Comparison of ENCODE assay signal across 21 cellular contexts in genomic region chr1:201420608-201421002, GRCh38. TPM values are rescaled to one million over a fixed set of nuclear protein-coding genes. Genes with fewer than 3 reads are reported as not detected.
DNase-seq lines count a peak whose midpoint lies in the region; ATAC-seq, FAIRE-seq and TF ChIP-seq lines count a peak whose summit lies in the region.
"Had no signal": no experiment of that assay in that cellular context is flagged by ENCODE, and none has a peak within 500 bp of the region (broad histone marks: within the 10 kb centered on the region; RNA-seq: fewer than 3 reads in every experiment).

No MANE protein-coding gene starts in this region.

- H2BK12ac ChIP-seq in H9 (ENCODE audit: insufficient read length, low read depth, low read length), result no peak overlapping the region
- no peak overlapping the region for H2BK12ac ChIP-seq in mesenchymal stem cell (ENCODE audit: low read length in 2 of 2)

- no peak for ATAC-seq in GM12878
- no peak for ATAC-seq in gastrocnemius medialis
- ATAC-seq in naive thymus-derived CD4-positive, alpha-beta T cell, result no peak
- ATAC-seq in HG02588 (IDR thresholded peaks at IDR 0.05; ENCODE audit: unreplicated experiment), result no peak
- ATAC-seq in GM21360 (IDR thresholded peaks at IDR 0.05; ENCODE audit: unreplicated experiment), result no peak
- ATAC-seq: HCT116, PC-3 had no signal

- no peak overlapping the region for H4K5ac ChIP-seq in H9 (ENCODE audit: insufficient read length, low read depth, low read length)

- no peak overlapping the region for H3K23ac ChIP-seq in H9 (ENCODE audit: insufficient read length, low read depth, low read length)
- H3K23ac ChIP-seq in mesenchymal stem cell (ENCODE audit: low read length in 2 of 2), result no peak overlapping the region

- BruUV-seq in GM12878 (replicated peaks; lab: Mats Ljungman, UMichigan), result no TSS peak

- TF ChIP-seq CTCF in H9 (conservative IDR thresholded peaks at IDR 0.05), result no peak
- no peak for TF ChIP-seq CTCF in GM12878 (IDR thresholded peaks at IDR 0.05 in 2 of 3, conservative IDR thresholded peaks at IDR 0.05 in 1 of 3; ENCODE audit: control insufficient read depth in 2 of 3, extremely low read depth in 1 of 3, insufficient read depth in 1 of 3, low read depth in 3 of 3, low read length in 3 of 3)
- no peak for TF ChIP-seq CTCF in gastrocnemius medialis (IDR thresholded peaks at IDR 0.05 in 4 of 5, conservative IDR thresholded peaks at IDR 0.05 in 1 of 5)

- H3K4me2 ChIP-seq in H9 (ENCODE audit: insufficient read depth, insufficient read length, low read length) (no peak overlapping the region), GM12878 (ENCODE audit: control insufficient read depth, insufficient read depth) (no peak overlapping the region), mesenchymal stem cell (ENCODE audit: low read length, poor library complexity, severe bottlenecking) (no peak overlapping the region)

- H3K4me3 ChIP-seq in GM12878, result no peak overlapping the region
- no peak overlapping the region for H3K4me3 ChIP-seq in mesenchymal stem cell (ENCODE audit: insufficient read depth in 1 of 2, low read depth in 1 of 2, low read length in 2 of 2)
- peak overlapping the region in 2 of 4 donors; percentile 11 to 37 for H3K4me3 ChIP-seq in gastrocnemius medialis
- no peak overlapping the region for H3K4me3 ChIP-seq in naive thymus-derived CD4-positive, alpha-beta T cell (ENCODE audit: low read length)

- TF ChIP-seq EP300 in GM12878 (IDR thresholded peaks at IDR 0.05; ENCODE audit: borderline replicate concordance in 1 of 2, control insufficient read depth in 1 of 2, low read depth in 2 of 2, low read length in 2 of 2), result no peak

- H3K4me1 ChIP-seq in H9 (ENCODE audit: insufficient read depth, low read length) (no peaks in the 10 kb centered on the region), GM12878 (ENCODE audit: control insufficient read depth, insufficient read depth, low read length) (peaks cover 8% of the 10 kb centered on the region), mesenchymal stem cell (ENCODE audit: control insufficient read depth, insufficient read depth, low read depth, low read length) (peaks cover 32% of the 10 kb centered on the region), gastrocnemius medialis (peaks cover 55 to 59% of the 10 kb centered on the region in 2 donors)
- no peaks in the 10 kb centered on the region for H3K4me1 ChIP-seq in naive thymus-derived CD4-positive, alpha-beta T cell (ENCODE audit: control insufficient read depth in 2 of 2, insufficient read depth in 2 of 2, low read length in 2 of 2)

- in situ Hi-C loops in GM12878 (cut with MboI) (no loop called here), gastrocnemius medialis (cut with MboI; ENCODE audit: low sequenced_read_pairs in 4 of 4) (no loop called here)

- H3K14ac ChIP-seq in H9 (ENCODE audit: insufficient read depth, low read length) (peak overlapping the region; percentile 66; the same call in 1 of the 2 replicates), mesenchymal stem cell (ENCODE audit: low read length in 2 of 2) (no peak overlapping the region)

- H3K4me3 Mint-ChIP-seq in H9, result no peak overlapping the region
- no peak overlapping the region for H3K4me3 Mint-ChIP-seq in naive thymus-derived CD4-positive, alpha-beta T cell

- no peak overlapping the region for H3K4ac ChIP-seq in H9 (ENCODE audit: low read depth, low read length)
- H3K4ac ChIP-seq in mesenchymal stem cell (ENCODE audit: low read depth in 1 of 2, low read length in 2 of 2), result no peak overlapping the region

- H3K9ac ChIP-seq in H9 (ENCODE audit: extremely low read depth, insufficient read length, low read length) (no peak overlapping the region), GM12878 (ENCODE audit: control insufficient read depth, insufficient read depth, low read length) (no peak overlapping the region), mesenchymal stem cell (ENCODE audit: low read length) (no peak overlapping the region)

- no peak overlapping the region for H3T11ph ChIP-seq in H9 (ENCODE audit: low read length)

- H3K27me3 ChIP-seq in H9 (ENCODE audit: insufficient read depth, low read length), result no peaks in the 10 kb centered on the region
- no peaks in the 10 kb centered on the region; a peak in 2 of 4 replicates for H3K27me3 ChIP-seq in GM12878 (replicated peaks in 1 of 2; ENCODE audit: control insufficient read depth in 2 of 2, insufficient read depth in 2 of 2, low read length in 1 of 2)
- peaks cover 0 to 64% of the 10 kb centered on the region in 2 experiments for H3K27me3 ChIP-seq in mesenchymal stem cell (ENCODE audit: control insufficient read depth in 1 of 2, insufficient read depth in 1 of 2, low read length in 2 of 2)
- H3K27me3 ChIP-seq in gastrocnemius medialis, result no peaks in the 10 kb centered on the region
- H3K27me3 ChIP-seq in naive thymus-derived CD4-positive, alpha-beta T cell (ENCODE audit: control insufficient read depth in 2 of 2, insufficient read depth in 2 of 2, low read length in 2 of 2), result no peaks in the 10 kb centered on the region

- no peak for DNase-seq in H9
- no peak for DNase-seq in GM12878 (ENCODE audit: low read depth, low spot score)
- no peak for DNase-seq in mesenchymal stem cell
- peak in 1 of 2 donors; percentile 21 for DNase-seq in gastrocnemius medialis
- DNase-seq in NCI-H510A treated with DMSO at 0.1 percent for 48 hours (lab: John Stamatoyannopoulos, UW), result no peak
- DNase-seq in naive thymus-derived CD4-positive, alpha-beta T cell, result no peak
- DNase-seq: DMS153, NCI-H1417, NCI-H2029, NCI-H2171, NCI-H446 treated with DMSO at 0.1 percent for 48 hours, NCI-H748 treated with DMSO at 0.1 percent for 48 hours, PC-3 had no signal

- H2BK20ac ChIP-seq in H9 (ENCODE audit: low read depth, low read length, poor library complexity, severe bottlenecking), result no peak overlapping the region

- H3K4me1 Mint-ChIP-seq in H9, result peaks cover 13 to 23% of the 10 kb centered on the region in 2 experiments
- no peaks in the 10 kb centered on the region for H3K4me1 Mint-ChIP-seq in naive thymus-derived CD4-positive, alpha-beta T cell

- peak overlapping the region in 1 of 3 experiments; percentile 35; a peak in 2 of 7 replicates for H3K27ac Mint-ChIP-seq in H9
- H3K27ac Mint-ChIP-seq in naive thymus-derived CD4-positive, alpha-beta T cell, result no peak overlapping the region

- FAIRE-seq in GM12878 (lab: Jason Lieb, UNC), result no peak
- FAIRE-seq: GM19239 had no signal

- H4K91ac ChIP-seq in H9 (ENCODE audit: insufficient read length, low read depth, low read length) (no peak overlapping the region), mesenchymal stem cell (ENCODE audit: low read length) (no peak overlapping the region)

- H3K9me3 Mint-ChIP-seq in H9, result peaks cover 0 to 5% of the 10 kb centered on the region in 2 experiments; a peak in 2 of 5 replicates
- H3K9me3 Mint-ChIP-seq in naive thymus-derived CD4-positive, alpha-beta T cell, result peaks cover 0 to 2% (median 0%) of the 10 kb centered on the region in 11 donors

- H3K18ac ChIP-seq in H9 (ENCODE audit: insufficient read length, low read depth, low read length) (peak overlapping the region; percentile 10), mesenchymal stem cell (ENCODE audit: low read depth in 1 of 2, low read length in 2 of 2) (no peak overlapping the region)

- no peak overlapping the region for H2BK5ac ChIP-seq in H9 (ENCODE audit: insufficient read length, low read length)
- no peak overlapping the region for H2BK5ac ChIP-seq in mesenchymal stem cell (ENCODE audit: low read depth, low read length, poor library complexity, severe bottlenecking)

- no peak overlapping the region for H2BK120ac ChIP-seq in H9 (ENCODE audit: low read depth, low read length, poor library complexity, severe bottlenecking)
- no peak overlapping the region for H2BK120ac ChIP-seq in mesenchymal stem cell (ENCODE audit: low read depth, low read length)

- no peaks in the 10 kb centered on the region for H3K79me1 ChIP-seq in H9 (ENCODE audit: insufficient read depth, low read depth, low read length, poor library complexity, severe bottlenecking)
- H3K79me1 ChIP-seq in mesenchymal stem cell (replicated peaks; ENCODE audit: low read length, poor library complexity, severe bottlenecking), result no peaks in the 10 kb centered on the region

- no peak for TF ChIP-seq POLR2A in GM12878 (IDR thresholded peaks at IDR 0.05; ENCODE audit: low read depth, low read length)
- no peak for TF ChIP-seq POLR2A in gastrocnemius medialis (IDR thresholded peaks at IDR 0.05)

- no peaks in the 10 kb centered on the region for H3K36me3 ChIP-seq in GM12878 (ENCODE audit: control insufficient read depth in 2 of 2, insufficient read depth in 2 of 2, low read length in 1 of 2)
- H3K36me3 ChIP-seq in mesenchymal stem cell (ENCODE audit: control insufficient read depth in 1 of 2, insufficient read depth in 2 of 2, low read depth in 1 of 2, low read length in 2 of 2), result no peaks in the 10 kb centered on the region
- H3K36me3 ChIP-seq in gastrocnemius medialis, result no peaks in the 10 kb centered on the region
- no peaks in the 10 kb centered on the region for H3K36me3 ChIP-seq in naive thymus-derived CD4-positive, alpha-beta T cell (ENCODE audit: control insufficient read depth in 2 of 3, insufficient read depth in 3 of 3, low read length in 3 of 3)

- H4K8ac ChIP-seq in H9 (replicated peaks; ENCODE audit: insufficient read length, low read depth, low read length) (no peak overlapping the region), mesenchymal stem cell (ENCODE audit: low read length) (no peak overlapping the region)

- no peak overlapping the region for H3K56ac ChIP-seq in H9 (ENCODE audit: insufficient read length, low read depth, low read length)

- CTCF ChIA-PET in GM12878 (lab: Yijun Ruan, JAX), result interaction anchor here (0.6 to 5.0 kb wide), 10 partner anchors 10 to 1108 kb away, joined by 3 to 25 read pairs (median 6); no protein-coding TSS in a partner anchor
- CTCF ChIA-PET in naive thymus-derived CD4-positive, alpha-beta T cell (lab: Charles Lee), result no interaction called here

- no peaks in the 10 kb centered on the region; the same call in none of the 2 replicates for H3K27me3 Mint-ChIP-seq in H9 (ENCODE audit: low read depth)
- H3K27me3 Mint-ChIP-seq in naive thymus-derived CD4-positive, alpha-beta T cell, result peaks cover 0 to 15% (median 5%) of the 10 kb centered on the region in 5 donors

- no peak overlapping the region for H2AFZ ChIP-seq in H9 (ENCODE audit: low read length)
- no peak overlapping the region for H2AFZ ChIP-seq in GM12878 (ENCODE audit: control insufficient read depth, low read depth, low read length)
- no peak overlapping the region for H2AFZ ChIP-seq in mesenchymal stem cell (ENCODE audit: low read depth, low read length)

- H3K27ac ChIP-seq in H9 (ENCODE audit: insufficient read length, low read depth, low read length), result no peak overlapping the region
- H3K27ac ChIP-seq in GM12878 (ENCODE audit: control insufficient read depth, insufficient read depth), result no peak overlapping the region
- no peak overlapping the region for H3K27ac ChIP-seq in mesenchymal stem cell (ENCODE audit: low read length, poor library complexity, severe bottlenecking)
- peak overlapping the region; percentile 93 for H3K27ac ChIP-seq in gastrocnemius medialis
- no peak overlapping the region for H3K27ac ChIP-seq in naive thymus-derived CD4-positive, alpha-beta T cell (ENCODE audit: low read depth, low read length)
- H3K27ac ChIP-seq: C4-2B, RWPE1 had no signal

- H3K9me3 ChIP-seq in H9 (ENCODE audit: control insufficient read depth, low read depth, low read length) (no peaks in the 10 kb centered on the region), GM12878 (replicated peaks; ENCODE audit: control insufficient read depth, insufficient read depth, low read length) (no peaks in the 10 kb centered on the region; the same call in 2 of the 3 replicates), mesenchymal stem cell (ENCODE audit: control insufficient read depth, low read length) (peaks cover 9% of the 10 kb centered on the region), gastrocnemius medialis (no peaks in the 10 kb centered on the region)
- H3K9me3 ChIP-seq in naive thymus-derived CD4-positive, alpha-beta T cell (ENCODE audit: control insufficient read depth in 2 of 3, low read length in 3 of 3), result no peaks in the 10 kb centered on the region

- RAD21 ChIA-PET in GM12878 (lab: Charles Lee; ENCODE audit: unreplicated experiment), result interaction anchor here (1.2 to 3.0 kb wide), 5 partner anchors 15 to 70 kb away, joined by 4 to 17 read pairs (median 7); no protein-coding TSS in a partner anchor

- H3K23me2 ChIP-seq in H9 (ENCODE audit: insufficient read length, low read depth, low read length, poor library complexity, severe bottlenecking), result no peaks in the 10 kb centered on the region

- no peaks in the 10 kb centered on the region for H3K79me2 ChIP-seq in H9 (ENCODE audit: insufficient read depth, low read length)
- H3K79me2 ChIP-seq in GM12878 (ENCODE audit: control insufficient read depth, insufficient read depth, low read length), result no peaks in the 10 kb centered on the region

- H4K20me1 ChIP-seq in H9 (ENCODE audit: control insufficient read depth, insufficient read depth, insufficient read length) (no peaks in the 10 kb centered on the region), GM12878 (ENCODE audit: control insufficient read depth, insufficient read depth) (no peaks in the 10 kb centered on the region)

- POLR2A ChIA-PET in GM12878 (lab: Charles Lee), result interaction anchor here (0.5 to 1.3 kb wide), 3 partner anchors 18 to 35 kb away, joined by 3 to 4 read pairs (median 3); no protein-coding TSS in a partner anchor
- POLR2A ChIA-PET in naive thymus-derived CD4-positive, alpha-beta T cell (lab: Charles Lee), result no interaction called here

- SMC1A ChIA-PET in GM12878 (lab: Charles Lee; ENCODE audit: uncharacterized antibody, unreplicated experiment), result interaction anchor here (0.9 to 3.0 kb wide), 5 partner anchors 14 to 71 kb away, joined by 3 to 16 read pairs (median 8); no protein-coding TSS in a partner anchor

- intact Hi-C loops in GM12878 (cut with micrococcal nuclease; ENCODE audit: unreplicated experiment) (no loop called here), gastrocnemius medialis (cut with DNase I; ENCODE audit: low total_unique reads) (loop anchor here (5.0 kb wide), 1 partner anchor 248 kb away; no protein-coding TSS in a partner anchor)
- intact Hi-C loops in naive thymus-derived CD4-positive, alpha-beta T cell (cut with micrococcal nuclease), result no loop called here

- no peak overlapping the region for H2AK5ac ChIP-seq in H9 (ENCODE audit: insufficient read length, low read length)
- H2AK5ac ChIP-seq in mesenchymal stem cell (ENCODE audit: low read length, severe bottlenecking), result peak overlapping the region; percentile 76

- no peak overlapping the region for H2BK15ac ChIP-seq in H9 (ENCODE audit: low read depth, low read length)
- no peak overlapping the region for H2BK15ac ChIP-seq in mesenchymal stem cell (ENCODE audit: low read depth, poor library complexity, severe bottlenecking)

- TF ChIP-seq RAD21 in GM12878 (IDR thresholded peaks at IDR 0.05; ENCODE audit: insufficient read depth, low read depth, low read length), result no peak

- no CpG with 5 or more reads among the region's 7 CpGs for WGBS in H9 (ENCODE audit: extremely low coverage, insufficient read length, low lambda C conversion rate)
- WGBS in GM12878 (ENCODE audit: insufficient coverage, insufficient replicate concordance, low lambda C conversion rate, missing lambda C conversion rate), result 41% methylated on average over 6 of the region's 7 CpGs
- 84% methylated on average over 7 of the region's 7 CpGs for WGBS in mesenchymal stem cell

- no peaks in the 10 kb centered on the region for H3K36me3 Mint-ChIP-seq in H9 (ENCODE audit: insufficient read depth in 1 of 3, low read depth in 3 of 3)
- no peaks in the 10 kb centered on the region for H3K36me3 Mint-ChIP-seq in naive thymus-derived CD4-positive, alpha-beta T cell

RNA-seq across cellular contexts. Expression of gene TNNI1, which starts 0.9 kb away (rescaled TPM):
- total RNA-seq in H9 (2021) (0.29 TPM in 1 of 2 replicates, not detected in the other), GM12878 (2014; rRNA removed) (under 0.01 TPM in 1 of 2 replicates, not detected in the other), GM12878 (2014; rRNA removed; fragmentation: Illumina TruSeq; extraction: Trizol) (0.14 TPM in 1 of 2 replicates, not detected in the other), GM12878 (2021) (not detected in 2 replicates), gastrocnemius medialis (1,000 to 10,000 TPM in 2 of 4 donors, 100 to 1,000 TPM in 2; 304 to 3,604 (median 1,823) TPM)
- total RNA-seq in GM12878 (2013; cell fraction: nucleolus; rRNA removed), result 0.94 and 0.98 TPM in 2 replicates
- polyA plus RNA-seq in GM12878 (2011; ENCODE audit: low read depth), result not detected
- polyA plus RNA-seq in GM12878 (2011; rRNA removed) (0.41 and 0.50 TPM in 2 replicates), GM12878 (2014; fragmentation: Illumina TruSeq; extraction: Trizol) (not detected in 2 replicates), GM12878 (2014; fragmentation: Nextera tagmentation; extraction: Ambion mirVana) (under 1 TPM in 1 of 2 experiments, not detected in 1; 0.04 TPM), GM12878 (2014; rRNA removed) (0.39 TPM in 1 of 2 replicates, not detected in the other), GM12878 (2016; fragmentation: Nextera tagmentation; extraction: Ambion mirVana) (1 to 10 TPM in 1 of 2 experiments, under 1 TPM in 1; 0.20 to 1.0 TPM)
- 0.60 and 0.87 TPM in 2 replicates for polyA plus RNA-seq in GM12878 (2011; cell fraction: cytosol; rRNA removed)
- 0.48 and 1.0 TPM in 2 replicates for polyA plus RNA-seq in GM12878 (2011; cell fraction: nucleus; rRNA removed)
- polyA plus RNA-seq in GM12878 (2012), result 0.45 TPM in 1 of 2 replicates, not detected in the other
- polyA minus RNA-seq in GM12878 (2011; rRNA and poly(A)+ RNA removed), result 0.44 and 0.67 TPM in 2 replicates
- 0.13 TPM in 1 of 2 replicates, not detected in the other for polyA minus RNA-seq in GM12878 (2011; cell fraction: cytosol; rRNA and poly(A)+ RNA removed)
- polyA minus RNA-seq in GM12878 (2011; cell fraction: nucleus; rRNA and poly(A)+ RNA removed), result 0.60 and 0.67 TPM in 2 replicates
- polyA plus RNA-seq in mesenchymal stem cell (2013, experiment 1 of 2), result not detected
- polyA plus RNA-seq in mesenchymal stem cell (2013, experiment 2 of 2), result not detected
- total RNA-seq in naive thymus-derived CD4-positive, alpha-beta T cell, result not detected
- not detected for polyA plus RNA-seq in naive thymus-derived CD4-positive, alpha-beta T cell
- total RNA-seq: A673, PC-3, SK-MEL-5 had no signal

RNA-seq across cellular contexts. Expression of gene LAD1, which starts 21.5 kb away (rescaled TPM):
- total RNA-seq in H9 (2021) (29.0 and 30.1 TPM in 2 replicates), GM12878 (2014; rRNA removed) (0.22 and 0.40 TPM in 2 replicates), GM12878 (2014; rRNA removed; fragmentation: Illumina TruSeq; extraction: Trizol) (0.18 and 0.40 TPM in 2 replicates), GM12878 (2021) (0.26 and 0.53 TPM in 2 replicates), gastrocnemius medialis (1 to 10 TPM in 2 of 4 donors, under 1 TPM in 2; 0.25 to 6.2 (median 0.92) TPM)
- 0.40 and 0.91 TPM in 2 replicates for total RNA-seq in GM12878 (2013; cell fraction: nucleolus; rRNA removed)
- 0.33 TPM for polyA plus RNA-seq in GM12878 (2011; ENCODE audit: low read depth)
- polyA plus RNA-seq in GM12878 (2011; rRNA removed) (0.05 TPM in 1 of 2 replicates, not detected in the other), GM12878 (2014; fragmentation: Illumina TruSeq; extraction: Trizol) (0.11 and 0.48 TPM in 2 replicates), GM12878 (2014; fragmentation: Nextera tagmentation; extraction: Ambion mirVana) (not detected), GM12878 (2014; rRNA removed) (0.32 and 0.80 TPM in 2 replicates), GM12878 (2016; fragmentation: Nextera tagmentation; extraction: Ambion mirVana) (under 1 TPM in 1 of 2 experiments, not detected in 1; 0.16 TPM)
- polyA plus RNA-seq in GM12878 (2011; cell fraction: cytosol; rRNA removed), result 0.09 TPM in 1 of 2 replicates, not detected in the other
- 0.07 TPM in 1 of 2 replicates, not detected in the other for polyA plus RNA-seq in GM12878 (2011; cell fraction: nucleus; rRNA removed)
- 0.31 and 0.77 TPM in 2 replicates for polyA plus RNA-seq in GM12878 (2012)
- not detected in 2 replicates for polyA minus RNA-seq in GM12878 (2011; rRNA and poly(A)+ RNA removed)
- not detected in 2 replicates for polyA minus RNA-seq in GM12878 (2011; cell fraction: cytosol; rRNA and poly(A)+ RNA removed)
- not detected in 2 replicates for polyA minus RNA-seq in GM12878 (2011; cell fraction: nucleus; rRNA and poly(A)+ RNA removed)
- not detected for polyA plus RNA-seq in mesenchymal stem cell (2013, experiment 1 of 2)
- polyA plus RNA-seq in mesenchymal stem cell (2013, experiment 2 of 2), result not detected
- under 1 TPM in 1 of 5 experiments, not detected in 4; 0.89 TPM for total RNA-seq in naive thymus-derived CD4-positive, alpha-beta T cell
- polyA plus RNA-seq in naive thymus-derived CD4-positive, alpha-beta T cell, result not detected
- total RNA-seq: A673 had no signal

RNA-seq across cellular contexts. Expression of gene TNNT2, which starts 43.1 kb away (rescaled TPM):
- total RNA-seq in H9 (2021) (5.9 and 8.6 TPM in 2 replicates), GM12878 (2014; rRNA removed) (not detected in 2 replicates), GM12878 (2014; rRNA removed; fragmentation: Illumina TruSeq; extraction: Trizol) (not detected in 2 replicates), GM12878 (2021) (not detected in 2 replicates), gastrocnemius medialis (10 to 100 TPM in 1 of 4 donors, 1 to 10 TPM in 1, under 1 TPM in 1, not detected in 1; 0.39 to 14.8 (median 6.7) TPM)
- total RNA-seq in GM12878 (2013; cell fraction: nucleolus; rRNA removed), result not detected in 2 replicates
- polyA plus RNA-seq in GM12878 (2011; ENCODE audit: low read depth), result not detected
- polyA plus RNA-seq in GM12878 (2011; rRNA removed) (not detected in 2 replicates), GM12878 (2014; fragmentation: Illumina TruSeq; extraction: Trizol) (not detected in 2 replicates), GM12878 (2014; fragmentation: Nextera tagmentation; extraction: Ambion mirVana) (not detected), GM12878 (2014; rRNA removed) (not detected in 2 replicates), GM12878 (2016; fragmentation: Nextera tagmentation; extraction: Ambion mirVana) (1 to 10 TPM in 1 of 2 experiments, not detected in 1; 2.2 TPM)
- not detected in 2 replicates for polyA plus RNA-seq in GM12878 (2011; cell fraction: cytosol; rRNA removed)
- not detected in 2 replicates for polyA plus RNA-seq in GM12878 (2011; cell fraction: nucleus; rRNA removed)
- polyA plus RNA-seq in GM12878 (2012), result not detected in 2 replicates
- polyA minus RNA-seq in GM12878 (2011; rRNA and poly(A)+ RNA removed), result not detected in 2 replicates
- polyA minus RNA-seq in GM12878 (2011; cell fraction: cytosol; rRNA and poly(A)+ RNA removed), result not detected in 2 replicates
- polyA minus RNA-seq in GM12878 (2011; cell fraction: nucleus; rRNA and poly(A)+ RNA removed), result 0.19 TPM in 1 of 2 replicates, not detected in the other
- 0.07 TPM for polyA plus RNA-seq in mesenchymal stem cell (2013, experiment 1 of 2)
- polyA plus RNA-seq in mesenchymal stem cell (2013, experiment 2 of 2), result not detected
- not detected for total RNA-seq in naive thymus-derived CD4-positive, alpha-beta T cell
- polyA plus RNA-seq in naive thymus-derived CD4-positive, alpha-beta T cell, result not detected
- total RNA-seq: SK-MEL-5 had no signal

RNA-seq across cellular contexts. Expression of gene PHLDA3, which starts 48.4 kb away (rescaled TPM):
- total RNA-seq in H9 (2021), result 53.9 and 55.0 TPM in 2 replicates
- 11.9 and 17.4 TPM in 2 replicates for total RNA-seq in GM12878 (2013; cell fraction: nucleolus; rRNA removed)
- total RNA-seq in GM12878 (2014; rRNA removed), result 22.4 and 26.0 TPM in 2 replicates
- total RNA-seq in GM12878 (2014; rRNA removed; fragmentation: Illumina TruSeq; extraction: Trizol), result 6.4 and 7.7 TPM in 2 replicates
- 33.7 and 35.5 TPM in 2 replicates for total RNA-seq in GM12878 (2021)
- polyA plus RNA-seq in GM12878 (2011; ENCODE audit: low read depth), result 4.3 TPM
- 8.9 and 17.5 TPM in 2 replicates for polyA plus RNA-seq in GM12878 (2011; rRNA removed)
- 17.5 and 43.7 TPM in 2 replicates for polyA plus RNA-seq in GM12878 (2011; cell fraction: cytosol; rRNA removed)
- 23.0 and 26.3 TPM in 2 replicates for polyA plus RNA-seq in GM12878 (2011; cell fraction: nucleus; rRNA removed)
- polyA plus RNA-seq in GM12878 (2012), result 12.6 and 18.7 TPM in 2 replicates
- 2.5 and 5.5 TPM in 2 replicates for polyA plus RNA-seq in GM12878 (2014; fragmentation: Illumina TruSeq; extraction: Trizol)
- polyA plus RNA-seq in GM12878 (2014; fragmentation: Nextera tagmentation; extraction: Ambion mirVana), result 1 to 10 TPM in 1 of 2 experiments, under 1 TPM in 1; 0.60 to 2.0 TPM
- 27.9 and 38.4 TPM in 2 replicates for polyA plus RNA-seq in GM12878 (2014; rRNA removed)
- polyA plus RNA-seq in GM12878 (2016; fragmentation: Nextera tagmentation; extraction: Ambion mirVana), result 10 to 100 TPM; 47.5 to 57.4 TPM
- 7.2 and 17.9 TPM in 2 replicates for polyA minus RNA-seq in GM12878 (2011; rRNA and poly(A)+ RNA removed)
- 10.9 and 11.1 TPM in 2 replicates for polyA minus RNA-seq in GM12878 (2011; cell fraction: cytosol; rRNA and poly(A)+ RNA removed)
- polyA minus RNA-seq in GM12878 (2011; cell fraction: nucleus; rRNA and poly(A)+ RNA removed), result 10.3 and 19.7 TPM in 2 replicates
- polyA plus RNA-seq in mesenchymal stem cell (2013, experiment 1 of 2), result 42.7 TPM
- 42.7 TPM for polyA plus RNA-seq in mesenchymal stem cell (2013, experiment 2 of 2)
- total RNA-seq in gastrocnemius medialis, result 10 to 100 TPM in 3 of 4 donors, 1 to 10 TPM in 1; 7.4 to 91.8 (median 62.7) TPM
- total RNA-seq in naive thymus-derived CD4-positive, alpha-beta T cell, result 10 to 100 TPM in 1 of 5 experiments, 1 to 10 TPM in 2, under 1 TPM in 2; 0.19 to 22.4 (median 1.1) TPM
- polyA plus RNA-seq in naive thymus-derived CD4-positive, alpha-beta T cell, result under 1 TPM in 1 of 2 donors, not detected in 1; 0.13 TPM

Comparison
In these comparisons a context has a peak if more than half of its experiments do, and no peak if none do; other contexts are left out.
1. H3K27ac ChIP-seq: peak in gastrocnemius medialis (4 of 4); none in H9 (single experiment), GM12878 (single experiment), mesenchymal stem cell (single experiment) and naive thymus-derived CD4-positive, alpha-beta T cell (single experiment).
2. RNA of gene TNNI1, which starts 0.9 kb away (total RNA-seq): 304 to 3,604 TPM in gastrocnemius medialis; 0.29 TPM in H9, under 0.01 to 0.98 TPM in GM12878 and not detected in naive thymus-derived CD4-positive, alpha-beta T cell; every median in the first group is over 100 times any median in the second.